Comparison of ENCODE assay signal across 25 cellular contexts in genomic region chr7:128214463-128214862, GRCh38. TPM values are rescaled to one million over a fixed set of nuclear protein-coding genes. Genes with fewer than 3 reads are reported as not detected.
"Had no signal": no experiment of that assay in that cellular context is flagged by ENCODE, and none has a peak within 500 bp of the region (broad histone marks: within the 10 kb centered on the region; RNA-seq: fewer than 3 reads in every experiment).

No MANE protein-coding gene starts in this region.

- H3K9me3 Mint-ChIP-seq: activated T-cell treated with anti-CD3 and anti-CD28 coated beads, Interleukin-2, amount 50 U/mL, for 24 hours; activated T-helper 1 cell treated with anti-CD3 and anti-CD28 coated beads, Interleukin-12 subunit alpha, Interleukin-12 subunit beta, Interleukin-2, Interleukin-4 antibody, amounts not matched to agents 30 ng/mL and 10 ng/mL and 1 ng/mL, durations not matched to agents 14 hours and 24 hours and 36 hours; T-cell had no signal

- H3K27ac Mint-ChIP-seq: activated CD4-positive, alpha-beta T cell treated with anti-CD3 and anti-CD28 coated beads for 36 hours; activated CD8-positive, alpha-beta memory T cell treated with anti-CD3 and anti-CD28 coated beads, Interleukin-2, amount 10 ng/mL, durations not matched to agents 7 days and 5 days; activated naive CD8-positive, alpha-beta T cell; activated T-cell treated with anti-CD3 and anti-CD28 coated beads, Interleukin-2, amount 50 U/mL, for 24 hours; activated T-helper 1 cell treated with anti-CD3 and anti-CD28 coated beads, Interleukin-12 subunit alpha, Interleukin-12 subunit beta, Interleukin-2, Interleukin-4 antibody, amounts not matched to agents 30 ng/mL and 10 ng/mL and 1 ng/mL, durations not matched to agents 14 hours and 24 hours and 36 hours had no signal

- H3K27ac ChIP-seq: brain microvascular endothelial cell, SK-N-MC had no signal

- H3K36me3 Mint-ChIP-seq: activated CD8-positive, alpha-beta memory T cell treated with anti-CD3 and anti-CD28 coated beads, Interleukin-2, amount 10 ng/mL, durations not matched to agents 7 days and 5 days; activated naive CD8-positive, alpha-beta T cell; T-cell had no signal

- DNase-seq: activated CD4-positive, alpha-beta T cell treated with anti-CD3 and anti-CD28 coated beads for 36 hours; activated CD4-positive, alpha-beta T cell treated with anti-CD3 and anti-CD28 coated beads, Interleukin-2, amount 50 U/mL, for 1 hour; activated CD8-positive, alpha-beta memory T cell treated with anti-CD3 and anti-CD28 coated beads, Interleukin-2, amount 10 ng/mL, durations not matched to agents 7 days and 5 days; activated effector memory CD4-positive, alpha-beta T cell treated with Interleukin-2 at 50 U/mL for 16 hours; activated naive CD4-positive, alpha-beta T cell; activated T-cell treated with anti-CD3 and anti-CD28 coated beads, Interleukin-2, amount 50 U/mL, for 24 hours; brain microvascular endothelial cell; cerebellar nuclear complex; Kasumi-1; KBM-7; NCI-H1092; NCI-H1417; NCI-H1694 treated with DMSO at 0.1 percent for 48 hours; NCI-H2029 treated with DMSO at 0.1 percent for 48 hours; NCI-H345; NCI-H510A; NCI-H526 treated with DMSO at 0.1 percent for 48 hours; NCI-H82; T-cell had no signal

- H3K4me3 ChIP-seq: SK-N-MC had no signal

- H3K36me3 ChIP-seq: brain microvascular endothelial cell had no signal

- H3K4me3 Mint-ChIP-seq: activated CD4-positive, alpha-beta T cell treated with anti-CD3 and anti-CD28 coated beads for 36 hours; activated CD8-positive, alpha-beta memory T cell treated with anti-CD3 and anti-CD28 coated beads, Interleukin-2, amount 10 ng/mL, durations not matched to agents 7 days and 5 days; activated naive CD8-positive, alpha-beta T cell; activated T-cell treated with anti-CD3 and anti-CD28 coated beads, Interleukin-2, amount 50 U/mL, for 24 hours; activated T-helper 1 cell treated with anti-CD3 and anti-CD28 coated beads, Interleukin-12 subunit alpha, Interleukin-12 subunit beta, Interleukin-2, Interleukin-4 antibody, amounts not matched to agents 30 ng/mL and 10 ng/mL and 1 ng/mL, durations not matched to agents 14 hours and 24 hours and 36 hours; T-cell had no signal

- H3K4me1 Mint-ChIP-seq: activated CD4-positive, alpha-beta T cell treated with anti-CD3 and anti-CD28 coated beads for 36 hours; activated CD8-positive, alpha-beta memory T cell treated with anti-CD3 and anti-CD28 coated beads, Interleukin-2, amount 10 ng/mL, durations not matched to agents 7 days and 5 days had no signal

RNA-seq across cellular contexts. Expression of gene LEP, which starts 26.6 kb away (rescaled TPM):
- total RNA-seq: activated CD4-positive, alpha-beta T cell treated with anti-CD3 and anti-CD28 coated beads for 36 hours; activated CD8-positive, alpha-beta memory T cell treated with anti-CD3 and anti-CD28 coated beads, Interleukin-2, amount 10 ng/mL, durations not matched to agents 7 days and 5 days; activated T-helper 1 cell treated with anti-CD3 and anti-CD28 coated beads, Interleukin-12 subunit alpha, Interleukin-12 subunit beta, Interleukin-2, Interleukin-4 antibody, amounts not matched to agents 30 ng/mL and 10 ng/mL and 1 ng/mL, durations not matched to agents 14 hours and 24 hours and 36 hours; OCI-LY7; RPMI7951; T-cell; T-helper 2 cell treated with Interferon-gamma antibody and Interleukin-4, amounts not matched to agents 100 ng/mL and 5 ng/mL, for 36 hours had no signal
